1 cellular context compared by ENCODE assay signal in the genomic region with DNA sequence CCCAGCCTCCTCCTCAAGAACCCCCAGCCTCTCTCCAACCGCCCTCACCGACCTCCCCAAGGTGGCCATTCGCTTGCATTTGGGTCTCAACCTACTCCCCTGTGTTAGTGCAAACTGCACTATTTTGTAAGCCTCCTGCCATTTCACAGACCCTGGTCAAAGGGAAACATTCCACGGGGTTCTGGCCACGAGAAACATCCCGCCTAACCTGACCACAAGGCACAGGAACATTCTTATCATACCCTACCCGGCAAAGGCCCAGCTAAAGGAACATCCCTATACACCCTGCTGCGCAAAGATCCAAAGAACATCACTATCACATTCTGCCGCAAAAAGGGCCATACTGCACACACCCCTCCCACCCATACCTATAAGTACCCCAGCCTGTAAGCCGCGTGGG.
TF ChIP-seq lines count a peak whose summit lies in the region.

No MANE protein-coding gene starts in this region.

TF ChIP-seq in H1, 55 proteins besides CTCF, POLR2A, EP300 and RAD21:
- no peak for TF ChIP-seq JUND (IDR thresholded peaks at IDR 0.05; ENCODE audit: low read length)
- TF ChIP-seq CBX8 (IDR thresholded peaks at IDR 0.05; ENCODE audit: borderline replicate concordance, low read depth, low read length): no peak
- no peak for TF ChIP-seq TCF12 (IDR thresholded peaks at IDR 0.05; ENCODE audit: low read depth, low read length)
- no peak for TF ChIP-seq BCL11A (IDR thresholded peaks at IDR 0.05; ENCODE audit: low read depth in 2 of 2, low read length in 2 of 2)
- TF ChIP-seq CTBP2 (IDR thresholded peaks at IDR 0.05; ENCODE audit: borderline replicate concordance, insufficient read depth, insufficient read length, low read length): no peak
- no peak for TF ChIP-seq BACH1 (IDR thresholded peaks at IDR 0.05; ENCODE audit: low read length)
